ENCODE assay signal across 8 cellular contexts in genomic region chr10:52233351-52233991, GRCh38.
DNase-seq lines count a peak whose midpoint lies in the region; ATAC-seq, FAIRE-seq and TF ChIP-seq lines count a peak whose summit lies in the region.
"Not testable (repeated sequence)": the region's sequence is repeated elsewhere in the genome, so short reads cannot be mapped to it uniquely, and the experiment has no call there.

No MANE protein-coding gene starts in this region.

- 1% methylated on average over 6 of the region's 34 CpGs for WGBS in esophagus muscularis mucosa

- ATAC-seq in activated B cell treated with CpG ODN at 0.5 μM for 24 hours (ENCODE audit: low read depth); thoracic aorta (ENCODE audit: insufficient number of reproducible peaks, low FRiP score, low read depth): not testable (repeated sequence)

- H3K27ac Mint-ChIP-seq in CD4-positive, alpha-beta memory T cell; activated B cell treated with CpG ODN at 0.5 μM for 24 hours: not testable (repeated sequence)

- intact Hi-C loops in CD4-positive, alpha-beta memory T cell (cut with micrococcal nuclease); activated B cell treated with CpG ODN at 0.5 μM for 24 hours (cut with micrococcal nuclease); esophagus muscularis mucosa (cut with DNase I): not testable (repeated sequence)

- not testable (repeated sequence) for FAIRE-seq in keratinocyte (lab: Jason Lieb, UNC)

- H3K4me2 ChIP-seq in Loucy (ENCODE audit: low read depth, low read length, poor library complexity, severe bottlenecking) (peak overlapping the region; percentile 66), keratinocyte (ENCODE audit: control insufficient read depth, extremely low read depth, insufficient read depth, low read depth, low read length) (peak overlapping the region; percentile 35)
- not testable (repeated sequence) for H3K4me2 ChIP-seq in neural cell (ENCODE audit: low read length)

- TF ChIP-seq CTCF in Loucy (conservative IDR thresholded peaks at IDR 0.05; ENCODE audit: low read length); activated B cell treated with CpG ODN at 0.5 μM for 24 hours (IDR thresholded peaks at IDR 0.05); astrocyte of the spinal cord (IDR thresholded peaks at IDR 0.05; ENCODE audit: low read depth, low read length); esophagus muscularis mucosa (IDR thresholded peaks at IDR 0.05); keratinocyte (optimal IDR thresholded peaks at IDR 0.05 in 1 of 3, IDR thresholded peaks at IDR 0.05 in 1 of 3, conservative IDR thresholded peaks at IDR 0.05 in 1 of 3; ENCODE audit: extremely low read depth in 1 of 3, insufficient read depth in 2 of 3, low read length in 3 of 3); neural cell (IDR thresholded peaks at IDR 0.05; ENCODE audit: poor library complexity, severe bottlenecking); thoracic aorta (IDR thresholded peaks at IDR 0.05): not testable (repeated sequence)

- not testable (repeated sequence) for TF ChIP-seq EP300 in esophagus muscularis mucosa (IDR thresholded peaks at IDR 0.05); neural cell (conservative IDR thresholded peaks at IDR 0.05; ENCODE audit: poor library complexity, severe bottlenecking)

- H3K4me1 ChIP-seq in CD4-positive, alpha-beta memory T cell (ENCODE audit: insufficient read depth, low read length); Loucy (ENCODE audit: insufficient read depth, low read length, poor library complexity, severe bottlenecking); esophagus muscularis mucosa; thoracic aorta (ENCODE audit: control insufficient read depth in 1 of 2, low read depth in 2 of 2): not testable (repeated sequence)
- peaks cover 18% of the 10 kb centered on the region for H3K4me1 ChIP-seq in keratinocyte (ENCODE audit: control insufficient read depth, extremely low read depth, insufficient read depth, low read length)

- not testable (repeated sequence) for H3K36me3 ChIP-seq in CD4-positive, alpha-beta memory T cell (ENCODE audit: insufficient read depth, low read length); Loucy (ENCODE audit: insufficient read depth, low read length); esophagus muscularis mucosa; keratinocyte (ENCODE audit: control insufficient read depth in 2 of 2, extremely low read depth in 1 of 2, insufficient read depth in 2 of 2, low read length in 2 of 2); neural cell (ENCODE audit: insufficient read depth, low read length); thoracic aorta

- not testable (repeated sequence) for H4K20me1 ChIP-seq in Loucy (ENCODE audit: insufficient read depth, low read length, poor library complexity, severe bottlenecking); keratinocyte (ENCODE audit: control insufficient read depth, extremely low read depth, insufficient read depth, low read length); neural cell (ENCODE audit: insufficient read depth)

- DNase-seq in CD4-positive, alpha-beta memory T cell; activated B cell treated with CpG ODN at 0.5 μM for 24 hours; astrocyte of the spinal cord (ENCODE audit: low read depth, low spot score); esophagus muscularis mucosa (ENCODE audit: extremely low spot score); keratinocyte (ENCODE audit: low read depth, low spot score); thoracic aorta (ENCODE audit: low spot score): not testable (repeated sequence)

- H3K4me1 Mint-ChIP-seq in CD4-positive, alpha-beta memory T cell, result not testable (repeated sequence)
- peaks cover 24% of the 10 kb centered on the region for H3K4me1 Mint-ChIP-seq in activated B cell treated with CpG ODN at 0.5 μM for 24 hours

- not testable (repeated sequence) for H3K4me3 ChIP-seq in CD4-positive, alpha-beta memory T cell (ENCODE audit: low read length in 2 of 2); keratinocyte (ENCODE audit: control insufficient read depth in 2 of 3, extremely low read depth in 1 of 3, insufficient read depth in 2 of 3, low read depth in 1 of 3, low read length in 3 of 3)
- H3K4me3 ChIP-seq in Loucy (ENCODE audit: low read length, poor library complexity, severe bottlenecking) (peak overlapping the region; percentile 70), astrocyte of the spinal cord (ENCODE audit: low read depth, low read length) (peak overlapping the region; percentile 26), esophagus muscularis mucosa (peak overlapping the region; percentile 25 to 39 (median 33)), neural cell (ENCODE audit: low read length) (peak overlapping the region; percentile 45), thoracic aorta (peak overlapping the region; percentile 59)

- POLR2A ChIA-PET in CD4-positive, alpha-beta memory T cell (lab: Charles Lee; ENCODE audit: partially characterized antibody); activated B cell treated with CpG ODN at 0.5 μM for 24 hours (lab: Charles Lee): not testable (repeated sequence)

- not testable (repeated sequence) for H3K27me3 ChIP-seq in CD4-positive, alpha-beta memory T cell (ENCODE audit: insufficient read depth, low read length); Loucy (ENCODE audit: insufficient read depth, low read length, poor library complexity, severe bottlenecking); esophagus muscularis mucosa; keratinocyte (ENCODE audit: control insufficient read depth, extremely low read depth, insufficient read depth, low read length); neural cell (ENCODE audit: insufficient read depth, low read depth, low read length); thoracic aorta (replicated peaks; ENCODE audit: insufficient read depth)

- not testable (repeated sequence) for H3K27me3 Mint-ChIP-seq in CD4-positive, alpha-beta memory T cell; activated B cell treated with CpG ODN at 0.5 μM for 24 hours

- H3K9me2 ChIP-seq in Loucy (replicated peaks; ENCODE audit: low read depth, low read length); neural cell (ENCODE audit: insufficient read depth, low read length): not testable (repeated sequence)

- H3F3A ChIP-seq in Loucy (ENCODE audit: low read depth); neural cell (ENCODE audit: insufficient read depth, low read length, poor library complexity, severe bottlenecking): not testable (repeated sequence)

- peak overlapping the region; percentile 22; the same call in 1 of the 2 replicates for H2AFZ ChIP-seq in Loucy (ENCODE audit: low read length)
- peak overlapping the region; percentile 53 for H2AFZ ChIP-seq in keratinocyte (ENCODE audit: control insufficient read depth, low read length)
- H2AFZ ChIP-seq in neural cell (ENCODE audit: low read depth, low read length), result not testable (repeated sequence)

- not testable (repeated sequence) for TF ChIP-seq RAD21 in neural cell (conservative IDR thresholded peaks at IDR 0.05)

- in situ Hi-C loops in astrocyte of the spinal cord (cut with HindIII; ENCODE audit: low sequenced_read_pairs), result not testable (repeated sequence)

- not testable (repeated sequence) for H3K27ac ChIP-seq in CD4-positive, alpha-beta memory T cell (ENCODE audit: low read depth, low read length); esophagus muscularis mucosa (replicated peaks in 1 of 4); neural cell (ENCODE audit: low read length); thoracic aorta
- peak overlapping the region; percentile 44 for H3K27ac ChIP-seq in keratinocyte (ENCODE audit: control insufficient read depth, insufficient read depth, low read length)

- peak overlapping the region in 7 of 8 donors; percentile 5 to 80 (median 55) for H3K4me3 Mint-ChIP-seq in CD4-positive, alpha-beta memory T cell
- peak overlapping the region; percentile 73 for H3K4me3 Mint-ChIP-seq in activated B cell treated with CpG ODN at 0.5 μM for 24 hours

- H3K9ac ChIP-seq in Loucy (ENCODE audit: low read depth, low read length, poor library complexity, severe bottlenecking), result peak overlapping the region; percentile 41
- not testable (repeated sequence) for H3K9ac ChIP-seq in keratinocyte (ENCODE audit: control insufficient read depth, extremely low read depth, insufficient read depth, low read length); neural cell (ENCODE audit: low read length)

- not testable (repeated sequence) for H3K9me3 ChIP-seq in CD4-positive, alpha-beta memory T cell (ENCODE audit: control insufficient read depth in 1 of 2, low read length in 2 of 2); Loucy (ENCODE audit: insufficient read depth, low read depth, low read length); esophagus muscularis mucosa; keratinocyte (ENCODE audit: control insufficient read depth, low read depth, low read length); neural cell (ENCODE audit: low read length); thoracic aorta

- H3K36me3 Mint-ChIP-seq in CD4-positive, alpha-beta memory T cell; activated B cell treated with CpG ODN at 0.5 μM for 24 hours (ENCODE audit: low read depth): not testable (repeated sequence)

- H3K9me1 ChIP-seq in keratinocyte (ENCODE audit: control insufficient read depth, extremely low read depth, insufficient read depth, low read length), result not testable (repeated sequence)

- not testable (repeated sequence) for H3K79me2 ChIP-seq in Loucy (ENCODE audit: insufficient read depth, low read length); keratinocyte (ENCODE audit: control insufficient read depth, insufficient read depth, low read length); neural cell (replicated peaks; ENCODE audit: insufficient read depth, low read length)

- not testable (repeated sequence) for H3K9me3 Mint-ChIP-seq in CD4-positive, alpha-beta memory T cell; activated B cell treated with CpG ODN at 0.5 μM for 24 hours

- not testable (repeated sequence) for TF ChIP-seq POLR2A in esophagus muscularis mucosa (IDR thresholded peaks at IDR 0.05; ENCODE audit: low read depth)

- CTCF ChIA-PET in CD4-positive, alpha-beta memory T cell (lab: Charles Lee; ENCODE audit: partially characterized antibody); activated B cell treated with CpG ODN at 0.5 μM for 24 hours (lab: Charles Lee): not testable (repeated sequence)

- dilution Hi-C loops in keratinocyte (cut with MboI; ENCODE audit: extremely low pct_ligation_motif_present, low sequenced_read_pairs), result not testable (repeated sequence)
